Comparison of ENCODE assay signal across 1 cellular context in the genomic region with DNA sequence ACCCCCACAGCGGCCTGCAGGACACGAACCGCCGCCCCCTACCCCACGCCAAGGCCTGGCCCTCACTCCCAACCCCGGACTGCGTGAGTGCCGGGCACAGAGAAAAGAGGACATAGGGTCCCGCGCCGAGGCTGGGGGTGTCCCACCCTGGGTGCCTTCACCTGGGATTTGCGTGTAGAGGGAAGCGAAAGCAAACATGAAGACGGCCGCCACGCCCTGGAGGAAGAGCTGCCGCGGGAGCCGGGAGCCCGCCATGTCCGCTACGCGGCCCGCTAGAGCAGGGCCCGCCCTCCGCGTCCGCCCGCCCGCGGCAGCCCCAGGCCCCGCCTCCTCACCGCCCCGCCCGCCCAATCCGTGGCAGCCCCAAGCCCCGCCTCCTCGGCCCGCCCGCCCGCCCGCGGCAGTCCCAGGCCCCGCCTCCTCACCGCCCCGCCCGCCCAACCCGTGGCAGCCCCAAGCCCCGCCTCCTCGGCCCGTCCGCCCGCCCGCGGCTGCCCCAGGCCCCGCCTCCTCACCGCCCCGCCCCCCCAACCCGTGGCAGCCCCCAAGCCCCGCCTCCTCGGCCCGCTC.
TF ChIP-seq lines count a peak whose summit lies in the region.

LMF2 (minus strand) TSS at position 282 of the 570 bp plus-strand sequence; CDS start at position 255, 27 bp downstream.

TF ChIP-seq in HepG2, 621 proteins besides CTCF, POLR2A, EP300 and RAD21 (continued from another document and continues in another):
- TF ChIP-seq NR2C2 (CRISPR knock-in tag; IDR thresholded peaks at IDR 0.05; ENCODE audit: borderline replicate concordance) (0 out of 2 replicates have a peak, but pooled peaks have one; percentile 1), SAP130 (CRISPR knock-in tag; IDR thresholded peaks at IDR 0.05; ENCODE audit: low read depth) (peak; percentile 78), ZNF451 (CRISPR knock-in tag; IDR thresholded peaks at IDR 0.05) (0 out of 2 replicates have a peak, but pooled peaks have one; percentile 39), ZNF674 (CRISPR knock-in tag; IDR thresholded peaks at IDR 0.05; ENCODE audit: low read depth) (no peak), ZFY (CRISPR knock-in tag; IDR thresholded peaks at IDR 0.05) (peak; percentile 84), CBX1 (IDR thresholded peaks at IDR 0.05; ENCODE audit: low read depth) (no peak), ZNF788 (CRISPR knock-in tag; IDR thresholded peaks at IDR 0.05; ENCODE audit: borderline replicate concordance) (0 out of 2 replicates have a peak, but pooled peaks have one; percentile 30), CENPX (CRISPR knock-in tag; IDR thresholded peaks at IDR 0.05) (no peak), ZNF576 (CRISPR knock-in tag; IDR thresholded peaks at IDR 0.05) (no peak), RELA (CRISPR knock-in tag; IDR thresholded peaks at IDR 0.05) (no peak), HMGXB4 (CRISPR knock-in tag; IDR thresholded peaks at IDR 0.05; ENCODE audit: borderline replicate concordance in 1 of 2, low read depth in 1 of 2) (0 out of 4 replicates have a peak, but pooled peaks have one; percentile 50 to 56), HOXA7 (CRISPR knock-in tag; IDR thresholded peaks at IDR 0.05) (no peak), JUN (CRISPR knock-in tag; IDR thresholded peaks at IDR 0.05) (no peak), ZNF382 (CRISPR knock-in tag; IDR thresholded peaks at IDR 0.05; ENCODE audit: borderline replicate concordance) (no peak), SP2 (CRISPR knock-in tag; IDR thresholded peaks at IDR 0.05) (no peak), RBAK (CRISPR knock-in tag; IDR thresholded peaks at IDR 0.05) (no peak), ZNF577 (CRISPR knock-in tag; IDR thresholded peaks at IDR 0.05; ENCODE audit: borderline replicate concordance, low read depth) (no peak), KAT7 (CRISPR knock-in tag; IDR thresholded peaks at IDR 0.05; ENCODE audit: borderline replicate concordance) (no peak), MEF2D (CRISPR knock-in tag; IDR thresholded peaks at IDR 0.05) (no peak), MAZ (IDR thresholded peaks at IDR 0.05; ENCODE audit: borderline replicate concordance, low read depth, low read length) (peak; percentile 24; the same call in 1 of the 2 replicates), MAZ (CRISPR knock-in tag; IDR thresholded peaks at IDR 0.05; ENCODE audit: low read depth) (no peak), GATAD1 (CRISPR knock-in tag; IDR thresholded peaks at IDR 0.05) (0 out of 2 replicates have a peak, but pooled peaks have one; percentile 31), KDM4B (CRISPR knock-in tag; IDR thresholded peaks at IDR 0.05) (0 out of 2 replicates have a peak, but pooled peaks have one; percentile 21), YY1 (IDR thresholded peaks at IDR 0.05; ENCODE audit: insufficient read depth, insufficient replicate concordance, low read depth, low read length) (peak; percentile 86), ZMAT3 (CRISPR knock-in tag; conservative IDR thresholded peaks at IDR 0.05) (0 out of 2 replicates have a peak, but pooled peaks have one; percentile 32), NR3C1 (CRISPR knock-in tag; IDR thresholded peaks at IDR 0.05) (no peak), PAX8 (CRISPR knock-in tag; IDR thresholded peaks at IDR 0.05; ENCODE audit: borderline replicate concordance) (0 out of 2 replicates have a peak, but pooled peaks have one; percentile 57), ZNF768 (CRISPR knock-in tag; IDR thresholded peaks at IDR 0.05) (peak; percentile 62; the same call in 1 of the 2 replicates), ZNF281 (CRISPR knock-in tag; IDR thresholded peaks at IDR 0.05; ENCODE audit: borderline replicate concordance) (peak; percentile 21; the same call in 1 of the 2 replicates), E2F2 (CRISPR knock-in tag; IDR thresholded peaks at IDR 0.05; ENCODE audit: borderline replicate concordance) (peak; percentile 67; the same call in 1 of the 2 replicates), PHF20 (CRISPR knock-in tag; IDR thresholded peaks at IDR 0.05) (0 out of 2 replicates have a peak, but pooled peaks have one; percentile 45), HBP1 (CRISPR knock-in tag; IDR thresholded peaks at IDR 0.05; ENCODE audit: low read depth) (0 out of 2 replicates have a peak, but pooled peaks have one; percentile 29), GABPB1 (CRISPR knock-in tag; IDR thresholded peaks at IDR 0.05) (peak; percentile 32; the same call in 1 of the 2 replicates), PATZ1 (CRISPR knock-in tag; IDR thresholded peaks at IDR 0.05) (0 out of 2 replicates have a peak, but pooled peaks have one; percentile 25), NCOA2 (CRISPR knock-in tag; IDR thresholded peaks at IDR 0.05) (peak; percentile 27; the same call in 1 of the 2 replicates), SIN3A (IDR thresholded peaks at IDR 0.05; ENCODE audit: borderline replicate concordance, low read depth, low read length) (peak; percentile 89; the same call in 1 of the 2 replicates), ZNF770 (CRISPR knock-in tag; IDR thresholded peaks at IDR 0.05) (no peak)
- TF ChIP-seq, protein P1, sequence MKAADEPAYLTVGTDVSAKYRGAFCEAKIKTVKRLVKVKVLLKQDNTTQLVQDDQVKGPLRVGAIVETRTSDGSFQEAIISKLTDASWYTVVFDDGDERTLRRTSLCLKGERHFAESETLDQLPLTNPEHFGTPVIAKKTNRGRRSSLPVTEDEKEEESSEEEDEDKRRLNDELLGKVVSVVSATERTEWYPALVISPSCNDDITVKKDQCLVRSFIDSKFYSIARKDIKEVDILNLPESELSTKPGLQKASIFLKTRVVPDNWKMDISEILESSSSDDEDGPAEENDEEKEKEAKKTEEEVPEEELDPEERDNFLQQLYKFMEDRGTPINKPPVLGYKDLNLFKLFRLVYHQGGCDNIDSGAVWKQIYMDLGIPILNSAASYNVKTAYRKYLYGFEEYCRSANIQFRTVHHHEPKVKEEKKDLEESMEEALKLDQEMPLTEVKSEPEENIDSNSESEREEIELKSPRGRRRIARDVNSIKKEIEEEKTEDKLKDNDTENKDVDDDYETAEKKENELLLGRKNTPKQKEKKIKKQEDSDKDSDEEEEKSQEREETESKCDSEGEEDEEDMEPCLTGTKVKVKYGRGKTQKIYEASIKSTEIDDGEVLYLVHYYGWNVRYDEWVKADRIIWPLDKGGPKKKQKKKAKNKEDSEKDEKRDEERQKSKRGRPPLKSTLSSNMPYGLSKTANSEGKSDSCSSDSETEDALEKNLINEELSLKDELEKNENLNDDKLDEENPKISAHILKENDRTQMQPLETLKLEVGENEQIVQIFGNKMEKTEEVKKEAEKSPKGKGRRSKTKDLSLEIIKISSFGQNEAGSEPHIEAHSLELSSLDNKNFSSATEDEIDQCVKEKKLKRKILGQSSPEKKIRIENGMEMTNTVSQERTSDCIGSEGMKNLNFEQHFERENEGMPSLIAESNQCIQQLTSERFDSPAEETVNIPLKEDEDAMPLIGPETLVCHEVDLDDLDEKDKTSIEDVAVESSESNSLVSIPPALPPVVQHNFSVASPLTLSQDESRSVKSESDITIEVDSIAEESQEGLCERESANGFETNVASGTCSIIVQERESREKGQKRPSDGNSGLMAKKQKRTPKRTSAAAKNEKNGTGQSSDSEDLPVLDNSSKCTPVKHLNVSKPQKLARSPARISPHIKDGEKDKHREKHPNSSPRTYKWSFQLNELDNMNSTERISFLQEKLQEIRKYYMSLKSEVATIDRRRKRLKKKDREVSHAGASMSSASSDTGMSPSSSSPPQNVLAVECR (CRISPR knock-in tag; IDR thresholded peaks at IDR 0.05; ENCODE audit: borderline replicate concordance), result peak; percentile 38
- TF ChIP-seq, protein P2, sequence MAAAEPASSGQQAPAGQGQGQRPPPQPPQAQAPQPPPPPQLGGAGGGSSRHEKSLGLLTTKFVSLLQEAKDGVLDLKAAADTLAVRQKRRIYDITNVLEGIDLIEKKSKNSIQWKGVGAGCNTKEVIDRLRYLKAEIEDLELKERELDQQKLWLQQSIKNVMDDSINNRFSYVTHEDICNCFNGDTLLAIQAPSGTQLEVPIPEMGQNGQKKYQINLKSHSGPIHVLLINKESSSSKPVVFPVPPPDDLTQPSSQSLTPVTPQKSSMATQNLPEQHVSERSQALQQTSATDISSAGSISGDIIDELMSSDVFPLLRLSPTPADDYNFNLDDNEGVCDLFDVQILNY (CRISPR knock-in tag; conservative IDR thresholded peaks at IDR 0.05), result peak; percentile 70; the same call in 1 of the 2 replicates
